1 cellular context compared by ENCODE assay signal in the genomic region with DNA sequence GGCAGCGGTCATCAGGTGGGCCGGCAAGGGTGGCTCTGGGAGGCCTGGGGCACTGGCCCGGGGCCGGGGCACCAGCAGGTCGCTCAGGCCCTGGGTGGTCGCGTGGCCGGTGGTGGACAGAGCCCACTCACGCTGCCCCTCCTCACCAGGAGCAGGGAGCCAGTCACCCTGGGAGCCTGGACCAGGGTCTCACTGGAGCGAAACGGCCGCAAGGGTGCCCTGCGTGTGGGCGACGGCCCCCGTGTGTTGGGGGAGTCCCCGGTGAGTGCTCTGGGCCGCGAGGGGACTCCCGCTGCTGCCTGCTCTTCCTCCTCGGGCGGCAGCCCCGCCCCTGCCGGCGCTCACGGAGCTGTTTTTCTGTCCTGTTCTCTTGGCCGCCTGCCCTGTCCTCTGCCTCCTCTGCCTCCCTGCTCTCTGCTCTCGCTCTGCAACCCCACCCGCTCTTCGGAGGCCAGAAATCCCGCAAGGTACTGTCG.
TF ChIP-seq lines count a peak whose summit lies in the region.

No MANE protein-coding gene starts in this region.

TF ChIP-seq in H1, 55 proteins besides CTCF, POLR2A, EP300 and RAD21:
- no peak for TF ChIP-seq ATF3 (IDR thresholded peaks at IDR 0.05; ENCODE audit: insufficient read depth, low read depth, low read length)
- TF ChIP-seq GABPA (IDR thresholded peaks at IDR 0.05; ENCODE audit: borderline replicate concordance, insufficient read depth, low read length) = 0 out of 2 replicates have a peak, but pooled peaks have one; percentile 12
- TF ChIP-seq JUN (IDR thresholded peaks at IDR 0.05; ENCODE audit: low read depth, low read length) = no peak
- TF ChIP-seq NANOG (IDR thresholded peaks at IDR 0.05; ENCODE audit: insufficient read depth, low read depth, low read length, poor library complexity, severe bottlenecking) = no peak
- no peak for TF ChIP-seq RXRA (IDR thresholded peaks at IDR 0.05; ENCODE audit: insufficient read depth, low read depth, low read length)
- TF ChIP-seq E2F6 (IDR thresholded peaks at IDR 0.05) = no peak
